Comparison of ENCODE assay signal across 17 cellular contexts in the genomic region with DNA sequence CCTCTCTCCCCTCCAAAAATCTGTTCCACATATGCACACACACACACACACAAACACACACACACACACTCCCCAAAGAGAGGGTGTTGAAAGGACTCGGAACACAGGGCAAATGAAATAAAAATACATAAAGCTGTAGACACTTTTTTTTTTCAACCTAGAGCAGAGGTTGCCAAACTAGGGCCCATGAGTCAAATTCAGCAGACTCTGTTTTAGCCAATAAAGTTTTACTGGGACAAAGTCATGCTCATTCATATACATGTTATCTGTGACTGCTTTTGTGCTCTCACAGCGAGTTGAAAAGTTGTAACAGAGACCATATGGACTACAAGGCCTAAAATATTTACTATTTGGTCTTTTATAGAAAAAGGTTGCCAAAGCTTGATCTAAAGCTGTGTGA.
"Had no signal": no experiment of that assay in that cellular context is flagged by ENCODE, and none has a peak within 500 bp of the region (broad histone marks: within the 10 kb centered on the region; RNA-seq: fewer than 3 reads in every experiment).

No MANE protein-coding gene starts in this region.

- H3K9me3 ChIP-seq: body of pancreas, gastroesophageal sphincter, tibial nerve, vagina had no signal

- H3K36me3 Mint-ChIP-seq: naive B cell had no signal

- H3K9me3 Mint-ChIP-seq: activated naive CD4-positive, alpha-beta T cell treated with anti-CD3 and anti-CD28 coated beads, Interleukin-2, amount 50 U/mL, for 24 hours; activated T-cell treated with anti-CD3 and anti-CD28 coated beads, Interleukin-2, amount 50 U/mL, for 24 hours; naive B cell; stimulated activated memory B cell treated with anti-CD40 and anti-IgM and Interleukin-4, amounts not matched to agents 10 μg/mL and 1 μg/mL and 100 μg/mL, for 72 hours had no signal

- H3K4me3 Mint-ChIP-seq: activated CD8-positive, alpha-beta memory T cell treated with anti-CD3 and anti-CD28 coated beads, Interleukin-2, amount 10 ng/mL, durations not matched to agents 7 days and 5 days; activated naive CD4-positive, alpha-beta T cell treated with anti-CD3 and anti-CD28 coated beads, Interleukin-2, amount 50 U/mL, for 24 hours; activated T-cell treated with anti-CD3 and anti-CD28 coated beads, Interleukin-2, amount 50 U/mL, for 24 hours; naive B cell; stimulated activated memory B cell treated with anti-CD40 and anti-IgM and Interleukin-4, amounts not matched to agents 10 μg/mL and 1 μg/mL and 100 μg/mL, for 72 hours had no signal

- H3K4me1 ChIP-seq: body of pancreas, gastroesophageal sphincter, vagina had no signal

- H3K4me2 ChIP-seq: smooth muscle cell had no signal

- H3K4me1 Mint-ChIP-seq: activated CD8-positive, alpha-beta memory T cell treated with anti-CD3 and anti-CD28 coated beads, Interleukin-2, amount 10 ng/mL, durations not matched to agents 7 days and 5 days had no signal

- H3K27ac Mint-ChIP-seq: activated CD8-positive, alpha-beta memory T cell treated with anti-CD3 and anti-CD28 coated beads, Interleukin-2, amount 10 ng/mL, durations not matched to agents 7 days and 5 days; activated naive CD4-positive, alpha-beta T cell treated with anti-CD3 and anti-CD28 coated beads, Interleukin-2, amount 50 U/mL, for 24 hours; activated T-cell treated with anti-CD3 and anti-CD28 coated beads, Interleukin-2, amount 50 U/mL, for 24 hours; stimulated activated memory B cell treated with anti-CD40 and anti-IgM and Interleukin-4, amounts not matched to agents 10 μg/mL and 1 μg/mL and 100 μg/mL, for 72 hours had no signal

- H3K36me3 ChIP-seq: tibial nerve had no signal

- H3K27ac ChIP-seq: body of pancreas, gastroesophageal sphincter, tibial nerve, vagina had no signal

- H3K4me3 ChIP-seq: body of pancreas, gastroesophageal sphincter, smooth muscle cell, tibial nerve, vagina had no signal

- H3K27me3 ChIP-seq: body of pancreas, gastroesophageal sphincter, tibial nerve, vagina had no signal

- H3K27me3 Mint-ChIP-seq: activated CD8-positive, alpha-beta memory T cell treated with anti-CD3 and anti-CD28 coated beads, Interleukin-2, amount 10 ng/mL, durations not matched to agents 7 days and 5 days; activated naive CD4-positive, alpha-beta T cell treated with anti-CD3 and anti-CD28 coated beads, Interleukin-2, amount 50 U/mL, for 24 hours; activated T-cell treated with anti-CD3 and anti-CD28 coated beads, Interleukin-2, amount 50 U/mL, for 24 hours; naive B cell; stimulated activated memory B cell treated with anti-CD40 and anti-IgM and Interleukin-4, amounts not matched to agents 10 μg/mL and 1 μg/mL and 100 μg/mL, for 72 hours had no signal

- DNase-seq: activated CD4-positive, alpha-beta T cell treated with anti-CD3 and anti-CD28 coated beads, Interleukin-2, amount 50 U/mL, for 4 hours; activated CD4-positive, CD25-positive, alpha-beta regulatory T cell treated with anti-CD3 and anti-CD28 coated beads, Interleukin-2, amount 50 U/mL, for 72 hours; activated CD8-positive, alpha-beta memory T cell treated with anti-CD3 and anti-CD28 coated beads, Interleukin-2, amount 10 ng/mL, durations not matched to agents 7 days and 5 days; activated effector memory CD4-positive, alpha-beta T cell treated with Interleukin-2 at 50 U/mL for 16 hours; activated T-cell treated with anti-CD3 and anti-CD28 coated beads, Interleukin-2, amount 50 U/mL, for 24 hours; amniotic stem cell; body of pancreas; dermis blood vessel endothelial cell; erythroblast; naive B cell; right cardiac atrium had no signal
